ENCODE assay signal across 8 cellular contexts in genomic region chr14:76647699-76648298, GRCh38.
DNase-seq lines count a peak whose midpoint lies in the region; ATAC-seq and TF ChIP-seq lines count a peak whose summit lies in the region.

No MANE protein-coding gene starts in this region.

- no peaks in the 10 kb centered on the region for H3K36me3 ChIP-seq in ascending aorta
- no peaks in the 10 kb centered on the region for H3K36me3 ChIP-seq in hepatocyte (replicated peaks; ENCODE audit: insufficient read depth, low read depth)

- H3K4me3 ChIP-seq in ascending aorta: no peak overlapping the region
- no peak overlapping the region for H3K4me3 ChIP-seq in hepatocyte

- no peak overlapping the region for H3K27ac ChIP-seq in ascending aorta
- no peak overlapping the region for H3K27ac ChIP-seq in hepatocyte

- ATAC-seq in HG03095 (IDR thresholded peaks at IDR 0.05; ENCODE audit: unreplicated experiment) (peak; percentile 59), GM18511 (IDR thresholded peaks at IDR 0.05; ENCODE audit: unreplicated experiment) (no peak)

- no peak overlapping the region for H3K4me2 ChIP-seq in hepatocyte

- H3K27me3 ChIP-seq in ascending aorta: no peaks in the 10 kb centered on the region
- no peaks in the 10 kb centered on the region for H3K27me3 ChIP-seq in hepatocyte

- H2AFZ ChIP-seq in hepatocyte: no peak overlapping the region

- H4K20me1 ChIP-seq in hepatocyte (ENCODE audit: insufficient read depth, poor library complexity, severe bottlenecking): no peaks in the 10 kb centered on the region

- peak; percentile 32 for DNase-seq in NCI-H146 (lab: John Stamatoyannopoulos, UW)
- no peak for DNase-seq in NCI-H146 treated with DMSO at 0.1 percent for 48 hours (lab: John Stamatoyannopoulos, UW; ENCODE audit: unreplicated experiment)
- peak; percentile 28 to 74 for DNase-seq in NCI-H526 (lab: John Stamatoyannopoulos, UW)
- DNase-seq in ascending aorta (ENCODE audit: low spot score in 2 of 2): no peak
- peak; percentile 84 for DNase-seq in hepatocyte (ENCODE audit: low spot score)
- DNase-seq in stimulated activated CD4-positive, alpha-beta T cell treated with anti-CD3 and anti-CD28 coated beads, Interleukin-2, amount 100 ng/mL, for 4 hours (ENCODE audit: low read depth): peak; percentile 1

- H3K4me1 ChIP-seq in ascending aorta (no peaks in the 10 kb centered on the region), hepatocyte (ENCODE audit: insufficient read depth) (no peaks in the 10 kb centered on the region)

- WGBS in hepatocyte (ENCODE audit: low lambda C conversion rate, missing lambda C conversion rate): 78% methylated on average over 7 of the region's 7 CpGs

- no peaks in the 10 kb centered on the region for H3K79me2 ChIP-seq in hepatocyte

- no peaks in the 10 kb centered on the region for H3K9me2 ChIP-seq in hepatocyte (replicated peaks; ENCODE audit: insufficient read depth)

- no peaks in the 10 kb centered on the region for H3K9me3 ChIP-seq in ascending aorta
- no peaks in the 10 kb centered on the region for H3K9me3 ChIP-seq in hepatocyte (ENCODE audit: low read depth)

- intact Hi-C loops in ascending aorta (cut with DNase I): no loop called here

- TF ChIP-seq CTCF in ascending aorta (IDR thresholded peaks at IDR 0.05) (peak; percentile 22 to 69 (median 44)), hepatocyte (IDR thresholded peaks at IDR 0.05; ENCODE audit: poor library complexity) (peak; percentile 73)

Comparison
In these comparisons a context has a peak if more than half of its experiments do, and no peak if none do; other contexts are left out.
1. DNase-seq: peak in NCI-H146 (single experiment), NCI-H526 (2 of 2), hepatocyte (single experiment) and stimulated activated CD4-positive, alpha-beta T cell treated with anti-CD3 and anti-CD28 coated beads, Interleukin-2, amount 100 ng/mL, for 4 hours (single experiment); none in NCI-H146 treated with DMSO at 0.1 percent for 48 hours (single experiment) and ascending aorta (0 of 2).